In genomic region chr2:162153608-162154224, GRCh38 we compare ENCODE assay signal across 9 cellular contexts. TPM values are rescaled to one million over a fixed set of nuclear protein-coding genes. Genes with fewer than 3 reads are reported as not detected.
DNase-seq lines count a peak whose midpoint lies in the region; ATAC-seq, FAIRE-seq and TF ChIP-seq lines count a peak whose summit lies in the region.
"Had no signal": no experiment of that assay in that cellular context is flagged by ENCODE, and none has a peak within 500 bp of the region (broad histone marks: within the 10 kb centered on the region; RNA-seq: fewer than 3 reads in every experiment).

No MANE protein-coding gene starts in this region.

- no peak overlapping the region for H2BK12ac ChIP-seq in H1 (ENCODE audit: low read depth, low read length)

- no peak overlapping the region for H3K9ac ChIP-seq in H1 (replicated peaks in 1 of 4; ENCODE audit: extremely low read depth in 1 of 4, low read depth in 3 of 4, low read length in 3 of 4)
- H3K9ac ChIP-seq in neural progenitor cell = no peak overlapping the region

- H3K23me2 ChIP-seq in H1 (ENCODE audit: low read depth, low read length) = no peaks in the 10 kb centered on the region

- no peak overlapping the region for H2BK20ac ChIP-seq in H1 (ENCODE audit: low read length)

- TF ChIP-seq CTCF in CD8-positive, alpha-beta T cell (IDR thresholded peaks at IDR 0.05) = peak; percentile 74
- TF ChIP-seq CTCF in H1 (IDR thresholded peaks at IDR 0.05; ENCODE audit: control extremely low read depth in 1 of 3, insufficient read depth in 1 of 3, low read depth in 1 of 3, low read length in 3 of 3) = peak; percentile 11 to 80 (median 74)
- TF ChIP-seq CTCF in neural progenitor cell (IDR thresholded peaks at IDR 0.05) = peak; percentile 84

- H3K4me2 ChIP-seq in H1 (ENCODE audit: insufficient read depth in 1 of 2, low read depth in 2 of 2, low read length in 2 of 2) = no peak overlapping the region
- H3K4me2 ChIP-seq in neural progenitor cell = no peak overlapping the region

- FAIRE-seq in H1 (lab: Jason Lieb, UNC) = peak; percentile 81

- no peak overlapping the region for H2BK5ac ChIP-seq in H1 (ENCODE audit: low read depth, low read length)

- no peak overlapping the region for H3K23ac ChIP-seq in H1 (ENCODE audit: insufficient read length)

- H4K20me1 ChIP-seq in H1 (replicated peaks in 1 of 2; ENCODE audit: control insufficient read depth in 1 of 2, insufficient read depth in 2 of 2, low read length in 2 of 2) (no peaks in the 10 kb centered on the region), neural progenitor cell (ENCODE audit: low read depth) (no peaks in the 10 kb centered on the region)

- no peaks in the 10 kb centered on the region for H3K36me3 ChIP-seq in CD8-positive, alpha-beta T cell (ENCODE audit: insufficient read depth, low read length)
- H3K36me3 ChIP-seq in H1 (ENCODE audit: control insufficient read depth in 2 of 4, insufficient read depth in 4 of 4, low read length in 3 of 4) (no peaks in the 10 kb centered on the region), neural progenitor cell (no peaks in the 10 kb centered on the region)

- peak; percentile 74 to 81 for TF ChIP-seq RAD21 in H1 (IDR thresholded peaks at IDR 0.05 in 1 of 2, conservative IDR thresholded peaks at IDR 0.05 in 1 of 2; ENCODE audit: low read depth in 2 of 2, low read length in 2 of 2)

- no peak overlapping the region for H3K27ac Mint-ChIP-seq in CD8-positive, alpha-beta T cell
- no peak overlapping the region for H3K27ac Mint-ChIP-seq in neural progenitor cell

- ATAC-seq in CD8-positive, alpha-beta T cell = peak; percentile 83
- ATAC-seq in GM19328 (IDR thresholded peaks at IDR 0.05; ENCODE audit: unreplicated experiment) (peak; percentile 99), HG03342 (IDR thresholded peaks at IDR 0.05; ENCODE audit: unreplicated experiment) (peak; percentile 97)

- peak overlapping the region; percentile 19 for H3K4me3 Mint-ChIP-seq in CD8-positive, alpha-beta T cell
- no peak overlapping the region for H3K4me3 Mint-ChIP-seq in neural progenitor cell

- no peak overlapping the region for H4K5ac ChIP-seq in H1 (ENCODE audit: insufficient read length, low read depth, low read length)

- POLR2A ChIA-PET in CD8-positive, alpha-beta T cell (lab: Charles Lee) = no interaction called here
- POLR2A ChIA-PET in H1 (lab: Charles Lee; ENCODE audit: partially characterized antibody) = no interaction called here

- H3K4me1 Mint-ChIP-seq in CD8-positive, alpha-beta T cell (ENCODE audit: low read depth) = no peaks in the 10 kb centered on the region
- H3K4me1 Mint-ChIP-seq in neural progenitor cell = no peaks in the 10 kb centered on the region

- H3F3A ChIP-seq in neural progenitor cell (ENCODE audit: low read depth) = no peaks in the 10 kb centered on the region

- no peak overlapping the region for H2BK15ac ChIP-seq in H1 (ENCODE audit: low read length)

- CTCF ChIA-PET in CD8-positive, alpha-beta T cell (lab: Charles Lee) = interaction anchor here (0.6 to 1.7 kb wide), 17 partner anchors 9 to 965 kb away, joined by 3 to 7 read pairs (median 4); no protein-coding TSS in a partner anchor
- CTCF ChIA-PET in H1 (lab: Charles Lee; ENCODE audit: partially characterized antibody) = interaction anchor here (0.5 to 7.7 kb wide), 45 partner anchors 7 to 567 kb away, joined by 3 to 117 read pairs (median 4); no protein-coding TSS in a partner anchor

- H3K14ac ChIP-seq in H1 (ENCODE audit: insufficient read length) = no peak overlapping the region

- no peak overlapping the region for H2AK5ac ChIP-seq in H1 (ENCODE audit: low read depth, low read length)

- H3K79me1 ChIP-seq in H1 (ENCODE audit: low read depth, low read length) = no peaks in the 10 kb centered on the region

- TF ChIP-seq EP300 in H1 (IDR thresholded peaks at IDR 0.05; ENCODE audit: borderline replicate concordance in 1 of 2, low read depth in 2 of 2, low read length in 2 of 2) = no peak

- no peak overlapping the region for H3K4me3 ChIP-seq in CD8-positive, alpha-beta T cell (ENCODE audit: low read depth, low read length)
- no peak overlapping the region for H3K4me3 ChIP-seq in H1 (ENCODE audit: extremely low read depth in 1 of 4, insufficient read depth in 2 of 4, low read depth in 3 of 4, low read length in 4 of 4)
- H3K4me3 ChIP-seq in neural progenitor cell = no peak overlapping the region

- no peaks in the 10 kb centered on the region for H3K9me3 Mint-ChIP-seq in CD8-positive, alpha-beta T cell
- no peaks in the 10 kb centered on the region for H3K9me3 Mint-ChIP-seq in neural progenitor cell

- no peak overlapping the region for H4K8ac ChIP-seq in H1 (ENCODE audit: extremely low read depth, insufficient read depth, low read length)

- H4K91ac ChIP-seq in H1 (replicated peaks; ENCODE audit: insufficient read length, low read length) = no peak overlapping the region

- no peaks in the 10 kb centered on the region for H3K36me3 Mint-ChIP-seq in CD8-positive, alpha-beta T cell
- H3K36me3 Mint-ChIP-seq in neural progenitor cell = no peaks in the 10 kb centered on the region

- H3K27me3 ChIP-seq in CD8-positive, alpha-beta T cell (ENCODE audit: insufficient read depth, low read length) = no peaks in the 10 kb centered on the region
- H3K27me3 ChIP-seq in H1 (replicated peaks in 1 of 4; ENCODE audit: control insufficient read depth in 3 of 4, extremely low read depth in 1 of 4, insufficient read depth in 3 of 4, low read length in 3 of 4) (no peaks in the 10 kb centered on the region), neural progenitor cell (peaks cover 43% of the 10 kb centered on the region)

- intact Hi-C loops in CD8-positive, alpha-beta T cell (cut with DNase I, micrococcal nuclease) = loop anchor here (1.0 to 5.0 kb wide), 2 partner anchors 144 to 145 kb away; no protein-coding TSS in a partner anchor

- no peak for TF ChIP-seq POLR2A in H1 (IDR thresholded peaks at IDR 0.05; ENCODE audit: control extremely low read depth in 1 of 2, low read depth in 2 of 2, low read length in 2 of 2)

- no peak overlapping the region for H3K27ac ChIP-seq in CD8-positive, alpha-beta T cell (ENCODE audit: low read depth, low read length)
- H3K27ac ChIP-seq in H1 (ENCODE audit: low read depth, low read length) (no peak overlapping the region), neural progenitor cell (no peak overlapping the region)

- no peak overlapping the region for H2BK120ac ChIP-seq in H1 (replicated peaks; ENCODE audit: low read depth, low read length)

- peaks cover 35% of the 10 kb centered on the region for H3K27me3 Mint-ChIP-seq in CD8-positive, alpha-beta T cell (ENCODE audit: low read depth)
- H3K27me3 Mint-ChIP-seq in neural progenitor cell (ENCODE audit: insufficient read depth, low read depth) = no peaks in the 10 kb centered on the region

- H3K56ac ChIP-seq in H1 (replicated peaks; ENCODE audit: insufficient read length, low read depth, low read length) = no peak overlapping the region

- H3K9me3 ChIP-seq in CD8-positive, alpha-beta T cell (ENCODE audit: low read length) = no peaks in the 10 kb centered on the region
- H3K9me3 ChIP-seq in H1 (ENCODE audit: insufficient read depth in 2 of 2, low read depth in 1 of 2, low read length in 1 of 2) = no peaks in the 10 kb centered on the region
- no peaks in the 10 kb centered on the region for H3K9me3 ChIP-seq in neural progenitor cell (ENCODE audit: low read depth)

- H3K4me1 ChIP-seq in CD8-positive, alpha-beta T cell (ENCODE audit: insufficient read depth, low read length) = no peaks in the 10 kb centered on the region
- peaks cover 0 to 3% (median 0%) of the 10 kb centered on the region in 4 experiments; a peak in 1 of 7 replicates for H3K4me1 ChIP-seq in H1 (replicated peaks in 1 of 4; ENCODE audit: control insufficient read depth in 3 of 4, insufficient read depth in 4 of 4, low read length in 3 of 4)
- no peaks in the 10 kb centered on the region for H3K4me1 ChIP-seq in neural progenitor cell

- WGBS in H1 (ENCODE audit: extremely low coverage in 1 of 2, insufficient coverage in 1 of 2, insufficient read length in 1 of 2, insufficient replicate concordance in 2 of 2, low coverage in 1 of 2, low lambda C conversion rate in 2 of 2, missing lambda C conversion rate in 1 of 2), 2 experiments = 7% methylated on average over 5 of the region's 5 CpGs; no CpG with 5 or more reads in 1 of the 2 experiments

- H3K18ac ChIP-seq in H1 (ENCODE audit: extremely low read depth, low read length) = no peak overlapping the region

- H3K79me2 ChIP-seq in H1 (ENCODE audit: control insufficient read depth in 1 of 2, insufficient read depth in 2 of 2, low read length in 2 of 2) (no peaks in the 10 kb centered on the region), neural progenitor cell (ENCODE audit: low read depth) (no peaks in the 10 kb centered on the region)

- peak; percentile 8 to 61 (median 50) for DNase-seq in CD8-positive, alpha-beta T cell
- peak; percentile 21 for DNase-seq in NCI-H526 treated with DMSO at 0.1 percent for 48 hours (lab: John Stamatoyannopoulos, UW)
- DNase-seq in activated CD4-positive, alpha-beta T cell treated with anti-CD3 and anti-CD28 coated beads for 48 hours = peak; percentile 76
- DNase-seq in H1 (ENCODE audit: low read depth in 1 of 2, low spot score in 2 of 2) = peak; percentile 27 to 72
- peak; percentile 66 for DNase-seq in neural progenitor cell (ENCODE audit: low spot score)
- no peak for DNase-seq in occipital lobe (lab: John Stamatoyannopoulos, UW)

- H2AFZ ChIP-seq in H1 (ENCODE audit: low read length) (no peak overlapping the region), neural progenitor cell (replicated peaks) (no peak overlapping the region)

- H3K4ac ChIP-seq in H1 (replicated peaks; ENCODE audit: insufficient read length, low read depth, low read length) = no peak overlapping the region

RNA-seq across cellular contexts. Expression of gene GCG, which starts 1.7 kb away (rescaled TPM):
- total RNA-seq in CD8-positive, alpha-beta T cell = not detected
- not detected in 2 replicates for total RNA-seq in H1 (2021; fragmentation: NEBNext Ultra II Directional; extraction: Animal tissue kit (Norgen Biotek cat#: 25700))
- not detected in 2 replicates for polyA plus RNA-seq in H1 (2011; rRNA removed)
- not detected for polyA plus RNA-seq in H1 (2011; cell fraction: cytosol; rRNA removed)
- not detected for polyA plus RNA-seq in H1 (2011; cell fraction: nucleus; rRNA removed)
- polyA plus RNA-seq in H1 (2012, experiment 1 of 2) = not detected in 4 replicates
- not detected for polyA plus RNA-seq in H1 (2012, experiment 2 of 2)
- polyA plus RNA-seq in H1 (2013, experiment 1 of 2) = not detected
- polyA plus RNA-seq in H1 (2013, experiment 2 of 2) = not detected
- not detected in 2 replicates for polyA minus RNA-seq in H1 (2011; rRNA and poly(A)+ RNA removed)
- not detected for polyA minus RNA-seq in H1 (2011; cell fraction: cytosol; rRNA and poly(A)+ RNA removed)
- not detected for polyA minus RNA-seq in H1 (2011; cell fraction: nucleus; rRNA and poly(A)+ RNA removed)
- total RNA-seq in neural progenitor cell (ENCODE audit: low replicate concordance) = not detected in 2 replicates
- not detected for total RNA-seq in occipital lobe
- total RNA-seq: T-helper 2 cell treated with Interferon-gamma antibody and Interleukin-4, amounts not matched to agents 100 ng/mL and 5 ng/mL, for 36 hours had no signal
